Comparison of ENCODE assay signal across 17 cellular contexts in the genomic region with DNA sequence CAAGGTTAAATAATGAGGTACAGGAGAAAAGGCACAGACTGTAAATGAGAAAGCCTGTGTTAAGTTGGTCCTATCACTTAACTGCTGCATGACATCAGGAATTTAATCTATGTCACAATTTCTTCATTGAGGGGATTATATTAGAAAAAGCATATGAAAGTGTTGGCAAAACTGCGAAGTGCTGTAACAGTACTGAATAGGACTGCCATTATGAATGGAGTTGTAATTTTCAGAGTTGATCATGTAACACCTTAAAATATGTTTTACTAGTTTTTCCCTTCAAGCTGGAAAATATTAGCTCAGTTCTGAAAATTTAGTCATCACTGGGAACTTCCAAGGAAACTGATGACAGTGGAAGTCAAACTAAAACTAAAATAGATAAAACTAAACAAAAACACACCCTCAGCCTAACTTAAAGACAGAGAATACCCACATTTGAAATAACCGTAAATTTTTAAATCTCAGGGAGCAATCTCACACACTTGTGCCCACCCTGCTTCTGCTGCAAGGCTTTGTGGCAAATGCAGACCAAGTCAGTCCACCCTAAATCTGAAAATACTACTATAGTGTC. TPM values are rescaled to one million over a fixed set of nuclear protein-coding genes. Genes with fewer than 3 reads are reported as not detected.
A peak's percentile ranks its signal among the peaks of the same experiment; 100 is the strongest.
DNase-seq lines count a peak whose midpoint lies in the region; ATAC-seq and TF ChIP-seq lines count a peak whose summit lies in the region.
"Had no signal": no experiment of that assay in that cellular context is flagged by ENCODE, and none has a peak within 500 bp of the region (broad histone marks: within the 10 kb centered on the region; RNA-seq: fewer than 3 reads in every experiment).

No MANE protein-coding gene starts in this region.

- H3K9me3 ChIP-seq in CD8-positive, alpha-beta memory T cell (ENCODE audit: low read length) = no peaks in the 10 kb centered on the region
- H3K9me3 ChIP-seq in tibial nerve = peaks cover 0 to 8% (median 2%) of the 10 kb centered on the region in 4 donors

- POLR2A ChIA-PET in CD8-positive, alpha-beta memory T cell (lab: Charles Lee) = no interaction called here

- no peak overlapping the region for H3K27ac ChIP-seq in CD8-positive, alpha-beta memory T cell (ENCODE audit: low read depth, low read length)
- no peak overlapping the region for H3K27ac ChIP-seq in tibial nerve
- H3K27ac ChIP-seq: A549, C4-2B had no signal

- DNase-seq in activated T-cell treated with anti-CD3 and anti-CD28 coated beads, Interleukin-2, amount 50 U/mL, for 24 hours = no peak
- DNase-seq in activated T-cell treated with anti-CD3 and anti-CD28 coated beads, Interleukin-2, amount 50 U/mL, for 48 hours = no peak
- DNase-seq in CD8-positive, alpha-beta memory T cell = no peak
- DNase-seq in activated naive CD8-positive, alpha-beta T cell treated with anti-CD3 and anti-CD28 coated beads for 36 hours = no peak
- no peak for DNase-seq in stimulated activated naive B cell treated with anti-CD40 and anti-IgM and Interleukin-4, amounts not matched to agents 10 μg/mL and 1 μg/mL and 100 μg/mL, for 72 hours
- DNase-seq in NCI-H526 (lab: John Stamatoyannopoulos, UW) (no peak), tibial nerve (ENCODE audit: low spot score in 2 of 2) (no peak), medulla oblongata (ENCODE audit: extremely low spot score) (no peak)
- DNase-seq: EL; KBM-7; MV-4-11; NCI-H1417; NCI-H187 treated with DMSO at 0.1 percent for 48 hours; NK-92 treated with Interleukin-12 subunit alpha and Interleukin-12 subunit beta, amount 100 ng/mL, for 24 hours; RPMI8226 had no signal

- peaks cover 18% of the 10 kb centered on the region for H3K36me3 ChIP-seq in CD8-positive, alpha-beta memory T cell (ENCODE audit: insufficient read depth, low read length)
- H3K36me3 ChIP-seq in tibial nerve = peaks cover 0 to 78% (median 0%) of the 10 kb centered on the region in 3 donors

- peaks cover 1% of the 10 kb centered on the region for H3K4me1 ChIP-seq in CD8-positive, alpha-beta memory T cell (ENCODE audit: insufficient read depth, low read length)
- no peaks in the 10 kb centered on the region for H3K4me1 ChIP-seq in tibial nerve

- peak overlapping the region; percentile 4 for H3K4me3 Mint-ChIP-seq in activated T-cell treated with anti-CD3 and anti-CD28 coated beads, Interleukin-2, amount 50 U/mL, for 24 hours
- H3K4me3 Mint-ChIP-seq in CD8-positive, alpha-beta memory T cell = no peak overlapping the region
- H3K4me3 Mint-ChIP-seq in activated naive CD8-positive, alpha-beta T cell treated with anti-CD3 and anti-CD28 coated beads for 36 hours = no peak overlapping the region
- H3K4me3 Mint-ChIP-seq in stimulated activated naive B cell treated with anti-CD40 and anti-IgM and Interleukin-4, amounts not matched to agents 10 μg/mL and 1 μg/mL and 100 μg/mL, for 72 hours = no peak overlapping the region

- CTCF ChIA-PET in CD8-positive, alpha-beta memory T cell (lab: Charles Lee) = no interaction called here

- no peak overlapping the region for H3K4me3 ChIP-seq in CD8-positive, alpha-beta memory T cell (ENCODE audit: low read length)
- no peak overlapping the region for H3K4me3 ChIP-seq in tibial nerve
- H3K4me3 ChIP-seq: A549 had no signal

- peaks cover 95% of the 10 kb centered on the region for H3K36me3 Mint-ChIP-seq in activated T-cell treated with anti-CD3 and anti-CD28 coated beads, Interleukin-2, amount 50 U/mL, for 24 hours (ENCODE audit: low read depth)
- H3K36me3 Mint-ChIP-seq in CD8-positive, alpha-beta memory T cell = peaks cover 23 to 84% (median 40%) of the 10 kb centered on the region in 3 donors
- H3K36me3 Mint-ChIP-seq in activated naive CD8-positive, alpha-beta T cell treated with anti-CD3 and anti-CD28 coated beads for 36 hours = peaks cover 61% of the 10 kb centered on the region
- peaks cover 58 to 79% of the 10 kb centered on the region in 2 donors for H3K36me3 Mint-ChIP-seq in stimulated activated naive B cell treated with anti-CD40 and anti-IgM and Interleukin-4, amounts not matched to agents 10 μg/mL and 1 μg/mL and 100 μg/mL, for 72 hours

- 93 to 99% methylated on average over 2 of the region's 2 CpGs for WGBS in tibial nerve, 2 donors

- no peak for TF ChIP-seq EP300 in tibial nerve (IDR thresholded peaks at IDR 0.05)

- no peak for TF ChIP-seq CTCF in tibial nerve (IDR thresholded peaks at IDR 0.05)

- no peaks in the 10 kb centered on the region for H3K27me3 ChIP-seq in CD8-positive, alpha-beta memory T cell (ENCODE audit: insufficient read depth, low read length, poor library complexity, severe bottlenecking)
- H3K27me3 ChIP-seq in tibial nerve = no peaks in the 10 kb centered on the region

- peak overlapping the region; percentile 88 for H3K27ac Mint-ChIP-seq in activated T-cell treated with anti-CD3 and anti-CD28 coated beads, Interleukin-2, amount 50 U/mL, for 24 hours
- peak overlapping the region in 6 of 8 donors; percentile 4 to 79 (median 64) for H3K27ac Mint-ChIP-seq in CD8-positive, alpha-beta memory T cell
- H3K27ac Mint-ChIP-seq in activated naive CD8-positive, alpha-beta T cell treated with anti-CD3 and anti-CD28 coated beads for 36 hours = peak overlapping the region; percentile 62
- H3K27ac Mint-ChIP-seq in stimulated activated naive B cell treated with anti-CD40 and anti-IgM and Interleukin-4, amounts not matched to agents 10 μg/mL and 1 μg/mL and 100 μg/mL, for 72 hours = peak overlapping the region; percentile 37

- peaks cover 7% of the 10 kb centered on the region for H3K9me3 Mint-ChIP-seq in activated T-cell treated with anti-CD3 and anti-CD28 coated beads, Interleukin-2, amount 50 U/mL, for 24 hours
- H3K9me3 Mint-ChIP-seq in CD8-positive, alpha-beta memory T cell = peaks cover 0 to 6% (median 5%) of the 10 kb centered on the region in 5 donors
- peaks cover 6% of the 10 kb centered on the region for H3K9me3 Mint-ChIP-seq in activated naive CD8-positive, alpha-beta T cell treated with anti-CD3 and anti-CD28 coated beads for 36 hours
- peaks cover 3 to 5% of the 10 kb centered on the region in 2 donors for H3K9me3 Mint-ChIP-seq in stimulated activated naive B cell treated with anti-CD40 and anti-IgM and Interleukin-4, amounts not matched to agents 10 μg/mL and 1 μg/mL and 100 μg/mL, for 72 hours

- no peaks in the 10 kb centered on the region for H3K27me3 Mint-ChIP-seq in activated T-cell treated with anti-CD3 and anti-CD28 coated beads, Interleukin-2, amount 50 U/mL, for 24 hours
- H3K27me3 Mint-ChIP-seq in CD8-positive, alpha-beta memory T cell = no peaks in the 10 kb centered on the region
- H3K27me3 Mint-ChIP-seq in activated naive CD8-positive, alpha-beta T cell treated with anti-CD3 and anti-CD28 coated beads for 36 hours = no peaks in the 10 kb centered on the region
- no peaks in the 10 kb centered on the region for H3K27me3 Mint-ChIP-seq in stimulated activated naive B cell treated with anti-CD40 and anti-IgM and Interleukin-4, amounts not matched to agents 10 μg/mL and 1 μg/mL and 100 μg/mL, for 72 hours

- peaks cover 65% of the 10 kb centered on the region for H3K4me1 Mint-ChIP-seq in activated T-cell treated with anti-CD3 and anti-CD28 coated beads, Interleukin-2, amount 50 U/mL, for 24 hours (ENCODE audit: low read depth)
- H3K4me1 Mint-ChIP-seq in CD8-positive, alpha-beta memory T cell = peaks cover 14 to 31% (median 17%) of the 10 kb centered on the region in 3 donors
- peaks cover 37% of the 10 kb centered on the region for H3K4me1 Mint-ChIP-seq in activated naive CD8-positive, alpha-beta T cell treated with anti-CD3 and anti-CD28 coated beads for 36 hours
- H3K4me1 Mint-ChIP-seq in stimulated activated naive B cell treated with anti-CD40 and anti-IgM and Interleukin-4, amounts not matched to agents 10 μg/mL and 1 μg/mL and 100 μg/mL, for 72 hours = peaks cover 14 to 26% of the 10 kb centered on the region in 2 donors

- ATAC-seq in stimulated activated naive B cell treated with anti-CD40 and anti-IgM and Interleukin-4, amounts not matched to agents 10 μg/mL and 1 μg/mL and 100 μg/mL, for 72 hours (replicated peaks) = no peak
- ATAC-seq: A549 had no signal

- TF ChIP-seq POLR2A in tibial nerve (IDR thresholded peaks at IDR 0.05) = no peak

RNA-seq across cellular contexts. Expression of gene ERMP1, which starts 45.1 kb away (rescaled TPM):
- 1 to 10 TPM; 8.6 to 10.0 TPM for total RNA-seq in CD8-positive, alpha-beta memory T cell
- 17.2 TPM for polyA plus RNA-seq in CD8-positive, alpha-beta memory T cell
- total RNA-seq in activated naive CD8-positive, alpha-beta T cell treated with anti-CD3 and anti-CD28 coated beads for 36 hours = 1 to 10 TPM; 6.6 to 7.0 TPM
- 10 to 100 TPM; 11.1 to 17.5 (median 13.6) TPM for total RNA-seq in tibial nerve

Comparison
In these comparisons a context has a peak if more than half of its experiments do, and no peak if none do; other contexts are left out.
1. H3K27ac Mint-ChIP-seq: peak in every context shown above with its lines; median percentile 88 in activated T-cell treated with anti-CD3 and anti-CD28 coated beads, Interleukin-2, amount 50 U/mL, for 24 hours; 64 in CD8-positive, alpha-beta memory T cell; 62 in activated naive CD8-positive, alpha-beta T cell treated with anti-CD3 and anti-CD28 coated beads for 36 hours; 37 in stimulated activated naive B cell treated with anti-CD40 and anti-IgM and Interleukin-4, amounts not matched to agents 10 μg/mL and 1 μg/mL and 100 μg/mL, for 72 hours.